21 cellular contexts compared by ENCODE assay signal in the genomic region with DNA sequence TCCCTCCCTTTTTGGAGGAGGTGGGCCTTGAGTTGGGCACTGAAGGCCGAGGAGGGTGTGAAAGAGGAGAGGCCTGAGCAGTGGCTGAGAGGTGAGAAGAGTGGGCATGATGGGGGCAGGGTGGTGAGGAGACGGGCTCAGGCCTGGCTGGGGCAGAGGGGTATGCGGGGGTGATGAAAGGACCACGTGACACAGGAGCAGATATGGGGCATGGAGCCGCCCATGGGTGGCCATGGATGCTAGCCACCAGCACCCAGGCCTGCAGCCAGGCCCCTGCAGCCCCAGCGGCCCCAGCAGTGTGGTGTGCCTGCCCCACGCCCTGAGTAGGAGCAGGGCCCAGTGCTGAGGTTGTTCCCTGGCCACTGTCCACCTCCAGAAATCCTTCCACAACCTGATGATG.
"Had no signal": no experiment of that assay in that cellular context is flagged by ENCODE, and none has a peak within 500 bp of the region (broad histone marks: within the 10 kb centered on the region; RNA-seq: fewer than 3 reads in every experiment).

No MANE protein-coding gene starts in this region.

- H3K36me3 Mint-ChIP-seq: brain, mesothelial cell of epicardium had no signal

- H3K4me1 ChIP-seq: left ventricle myocardium inferior, prostate gland, uterus had no signal

- H3K27me3 ChIP-seq: ovary, uterus had no signal

- H3K27ac ChIP-seq: left ventricle myocardium inferior, ovary, prostate gland, uterus had no signal

- H3K27me3 Mint-ChIP-seq: activated B cell treated with CpG ODN at 0.5 μM for 24 hours; activated CD4-positive, alpha-beta T cell treated with anti-CD3 and anti-CD28 coated beads for 36 hours; dendritic cell treated with granulocyte-macrophage colony-stimulating factor and Interleukin-4, amounts not matched to agents 40 ng/mL and 50 ng/mL, for 4 days; naive thymus-derived CD8-positive, alpha-beta T cell; T-helper 17 cell had no signal

- H3K4me1 Mint-ChIP-seq: activated B cell treated with CpG ODN at 0.5 μM for 24 hours, immature natural killer cell, mesothelial cell of epicardium had no signal

- H3K9me3 Mint-ChIP-seq: activated B cell treated with CpG ODN at 0.5 μM for 24 hours; activated naive CD4-positive, alpha-beta T cell treated with anti-CD3 and anti-CD28 coated beads for 36 hours; brain; dendritic cell treated with granulocyte-macrophage colony-stimulating factor and Interleukin-4, amounts not matched to agents 40 ng/mL and 50 ng/mL, for 4 days; immature natural killer cell; mesothelial cell of epicardium; naive thymus-derived CD8-positive, alpha-beta T cell had no signal

- H3K4me3 ChIP-seq: left ventricle myocardium inferior, ovary, prostate gland, uterus had no signal

- DNase-seq: activated B cell treated with CpG ODN at 0.5 μM for 24 hours; activated CD4-positive, alpha-beta T cell treated with anti-CD3 and anti-CD28 coated beads for 36 hours; activated CD4-positive, alpha-beta T cell treated with anti-CD3 and anti-CD28 coated beads, Interleukin-2, amount 50 U/mL, for 48 hours; activated effector memory CD4-positive, alpha-beta T cell treated with Interleukin-2 at 50 U/mL for 16 hours; activated naive CD4-positive, alpha-beta T cell treated with anti-CD3 and anti-CD28 coated beads for 36 hours; activated T-cell treated with anti-CD3 and anti-CD28 coated beads, Interleukin-2, amount 50 U/mL, for 1 hour; aorta; effector CD4-positive, alpha-beta T cell; foreskin melanocyte; immature natural killer cell; left ventricle myocardium inferior; naive thymus-derived CD8-positive, alpha-beta T cell; ovary; stimulated activated CD4-positive, alpha-beta T cell treated with anti-CD3 and anti-CD28 coated beads, Interleukin-4, amount 100 ng/mL, for 4 hours; T-helper 17 cell; trophoblast cell; uterus had no signal

- ATAC-seq: activated CD4-positive, alpha-beta T cell treated with anti-CD3 and anti-CD28 coated beads for 36 hours; naive thymus-derived CD8-positive, alpha-beta T cell; T-helper 17 cell had no signal

- H3K36me3 ChIP-seq: ovary, uterus had no signal

- H3K9me3 ChIP-seq: left ventricle myocardium inferior, ovary, prostate gland, uterus had no signal

- H3K27ac Mint-ChIP-seq: activated B cell treated with CpG ODN at 0.5 μM for 24 hours; activated CD4-positive, alpha-beta T cell treated with anti-CD3 and anti-CD28 coated beads for 36 hours; activated naive CD4-positive, alpha-beta T cell treated with anti-CD3 and anti-CD28 coated beads for 36 hours; brain; dendritic cell treated with granulocyte-macrophage colony-stimulating factor and Interleukin-4, amounts not matched to agents 40 ng/mL and 50 ng/mL, for 4 days; immature natural killer cell; mesothelial cell of epicardium; T-helper 17 cell had no signal

- H3K4me3 Mint-ChIP-seq: activated B cell treated with CpG ODN at 0.5 μM for 24 hours; activated CD4-positive, alpha-beta T cell treated with anti-CD3 and anti-CD28 coated beads for 36 hours; activated naive CD4-positive, alpha-beta T cell treated with anti-CD3 and anti-CD28 coated beads for 36 hours; brain; dendritic cell treated with granulocyte-macrophage colony-stimulating factor and Interleukin-4, amounts not matched to agents 40 ng/mL and 50 ng/mL, for 4 days; immature natural killer cell; mesothelial cell of epicardium; naive thymus-derived CD8-positive, alpha-beta T cell; T-helper 17 cell had no signal
